In genomic region chr18:79942211-79942610, GRCh38 we compare ENCODE assay signal across 19 cellular contexts. TPM values are rescaled to one million over a fixed set of nuclear protein-coding genes. Genes with fewer than 3 reads are reported as not detected.
A peak's percentile ranks its signal among the peaks of the same experiment; 100 is the strongest.
DNase-seq lines count a peak whose midpoint lies in the region; ATAC-seq and TF ChIP-seq lines count a peak whose summit lies in the region.
"Had no signal": no experiment of that assay in that cellular context is flagged by ENCODE, and none has a peak within 500 bp of the region (broad histone marks: within the 10 kb centered on the region; RNA-seq: fewer than 3 reads in every experiment).

No MANE protein-coding gene starts in this region.

- H3K9me3 Mint-ChIP-seq in activated naive CD8-positive, alpha-beta T cell (ENCODE audit: low read depth) = no peaks in the 10 kb centered on the region
- peaks cover 4% of the 10 kb centered on the region for H3K9me3 Mint-ChIP-seq in activated naive CD8-positive, alpha-beta T cell treated with anti-CD3 and anti-CD28 coated beads for 36 hours
- peaks cover 8 to 34% (median 26%) of the 10 kb centered on the region in 5 experiments for H3K9me3 Mint-ChIP-seq in brain

- H3K9me3 ChIP-seq in lower lobe of right lung (no peaks in the 10 kb centered on the region), tibial nerve (no peaks in the 10 kb centered on the region)

- H3K27me3 ChIP-seq in lower lobe of right lung (ENCODE audit: low read depth) (no peaks in the 10 kb centered on the region), tibial nerve (no peaks in the 10 kb centered on the region)
- H3K27me3 ChIP-seq: BLaER1 had no signal

- no peak for ATAC-seq in lower lobe of right lung
- ATAC-seq: activated naive CD4-positive, alpha-beta T cell treated with anti-CD3 and anti-CD28 coated beads, Interleukin-2, amount 50 U/mL, for 72 hours; stimulated activated naive CD8-positive, alpha-beta T cell treated with anti-CD3 and anti-CD28 coated beads, Interleukin-15, Interleukin-2, amounts not matched to agents 100 U/mL and 50 U/mL, for 24 hours had no signal

- H3K36me3 Mint-ChIP-seq in activated naive CD8-positive, alpha-beta T cell = peaks cover 12% of the 10 kb centered on the region
- peaks cover 32% of the 10 kb centered on the region for H3K36me3 Mint-ChIP-seq in activated naive CD8-positive, alpha-beta T cell treated with anti-CD3 and anti-CD28 coated beads for 36 hours
- H3K36me3 Mint-ChIP-seq in brain = peaks cover 73% of the 10 kb centered on the region

- TF ChIP-seq CTCF in brain (conservative IDR thresholded peaks at IDR 0.05) (no peak), lower lobe of right lung (IDR thresholded peaks at IDR 0.05) (no peak), tibial nerve (IDR thresholded peaks at IDR 0.05) (no peak)

- TF ChIP-seq EP300 in tibial nerve (IDR thresholded peaks at IDR 0.05) = no peak

- no peak for TF ChIP-seq POLR2A in tibial nerve (IDR thresholded peaks at IDR 0.05)

- DNase-seq in activated naive CD8-positive, alpha-beta T cell treated with anti-CD3 and anti-CD28 coated beads for 36 hours = no peak
- DNase-seq in lower lobe of right lung (peak; percentile 14), tibial nerve (ENCODE audit: low spot score in 2 of 2) (no peak), EL (no peak), NCI-H2107 treated with DMSO at 0.1 percent for 48 hours (lab: John Stamatoyannopoulos, UW; ENCODE audit: unreplicated experiment) (no peak), NOMO-1 treated with dmso at 0.1 percent for 144 hours (lab: John Stamatoyannopoulos, UW; ENCODE audit: unreplicated experiment) (no peak)
- DNase-seq: activated CD4-positive, alpha-beta T cell treated with anti-CD3 and anti-CD28 coated beads, Interleukin-2, amount 50 U/mL, for 48 hours; effector CD8-positive, alpha-beta T cell; GOT3; Kasumi-1; naive B cell; NCI-H1105; stimulated activated naive CD8-positive, alpha-beta T cell treated with anti-CD3 and anti-CD28 coated beads, Interleukin-15, Interleukin-2, amounts not matched to agents 100 U/mL and 50 U/mL, for 24 hours had no signal

- no peaks in the 10 kb centered on the region for H3K27me3 Mint-ChIP-seq in activated naive CD8-positive, alpha-beta T cell
- H3K27me3 Mint-ChIP-seq in activated naive CD8-positive, alpha-beta T cell treated with anti-CD3 and anti-CD28 coated beads for 36 hours = no peaks in the 10 kb centered on the region
- no peaks in the 10 kb centered on the region for H3K27me3 Mint-ChIP-seq in brain
- H3K27me3 Mint-ChIP-seq: naive B cell had no signal

- peaks cover 35% of the 10 kb centered on the region for H3K4me1 Mint-ChIP-seq in activated naive CD8-positive, alpha-beta T cell (ENCODE audit: low read depth)
- peaks cover 30% of the 10 kb centered on the region for H3K4me1 Mint-ChIP-seq in activated naive CD8-positive, alpha-beta T cell treated with anti-CD3 and anti-CD28 coated beads for 36 hours
- peaks cover 31% of the 10 kb centered on the region for H3K4me1 Mint-ChIP-seq in brain

- H3K4me3 ChIP-seq in lower lobe of right lung (no peak overlapping the region), tibial nerve (no peak overlapping the region)
- H3K4me3 ChIP-seq: BLaER1 had no signal

- peaks cover 60% of the 10 kb centered on the region for H3K36me3 ChIP-seq in lower lobe of right lung
- peaks cover 0 to 66% (median 2%) of the 10 kb centered on the region in 3 donors for H3K36me3 ChIP-seq in tibial nerve

- WGBS in tibial nerve, 2 donors = 85 to 87% methylated on average over 7 of the region's 7 CpGs

- H3K4me1 ChIP-seq in lower lobe of right lung (peaks cover 29% of the 10 kb centered on the region), tibial nerve (peaks cover 0 to 97% (median 36%) of the 10 kb centered on the region in 4 donors)
- H3K4me1 ChIP-seq: parathyroid adenoma had no signal

- H3K4me3 Mint-ChIP-seq in activated naive CD8-positive, alpha-beta T cell = no peak overlapping the region
- H3K4me3 Mint-ChIP-seq in activated naive CD8-positive, alpha-beta T cell treated with anti-CD3 and anti-CD28 coated beads for 36 hours = no peak overlapping the region
- H3K4me3 Mint-ChIP-seq in brain = peak overlapping the region in 1 of 5 experiments; percentile 1
- H3K4me3 Mint-ChIP-seq: naive B cell had no signal

- intact Hi-C loops in lower lobe of right lung (cut with DNase I) = no loop called here

- H3K27ac ChIP-seq in lower lobe of right lung = no peak overlapping the region
- peak overlapping the region; percentile 43 to 98 (median 76) for H3K27ac ChIP-seq in tibial nerve
- H3K27ac ChIP-seq: BLaER1, parathyroid adenoma had no signal

- H3K27ac Mint-ChIP-seq in activated naive CD8-positive, alpha-beta T cell = peak overlapping the region; percentile 16
- H3K27ac Mint-ChIP-seq in activated naive CD8-positive, alpha-beta T cell treated with anti-CD3 and anti-CD28 coated beads for 36 hours = no peak overlapping the region
- peak overlapping the region in 3 of 5 experiments; percentile 37 to 58 (median 48) for H3K27ac Mint-ChIP-seq in brain

RNA-seq across cellular contexts. Expression of gene SLC66A2, which starts 9.2 kb away (rescaled TPM):
- 10 to 100 TPM; 30.0 to 30.2 TPM for total RNA-seq in activated naive CD8-positive, alpha-beta T cell treated with anti-CD3 and anti-CD28 coated beads for 36 hours
- polyA plus RNA-seq in brain (ENCODE audit: insufficient read depth, low read depth, low replicate concordance) = 45.1 TPM
- total RNA-seq in lower lobe of right lung (54.2 TPM), tibial nerve (100 to 1,000 TPM; 112 to 361 (median 222) TPM)

RNA-seq across cellular contexts. Expression of gene HSBP1L1, which starts 22.2 kb away (rescaled TPM):
- 10 to 100 TPM; 11.2 to 14.5 TPM for total RNA-seq in activated naive CD8-positive, alpha-beta T cell treated with anti-CD3 and anti-CD28 coated beads for 36 hours
- polyA plus RNA-seq in brain (ENCODE audit: insufficient read depth, low read depth, low replicate concordance) = 3.3 TPM
- total RNA-seq in lower lobe of right lung = 46.6 TPM
- 10 to 100 TPM; 18.0 to 35.4 (median 29.7) TPM for total RNA-seq in tibial nerve
- total RNA-seq: HT1080 had no signal

RNA-seq across cellular contexts. Expression of gene TXNL4A, which starts 46.2 kb away (rescaled TPM):
- total RNA-seq in activated naive CD8-positive, alpha-beta T cell treated with anti-CD3 and anti-CD28 coated beads for 36 hours = 100 to 1,000 TPM; 230 to 241 TPM
- polyA plus RNA-seq in brain (ENCODE audit: insufficient read depth, low read depth, low replicate concordance) = 150 TPM
- total RNA-seq in lower lobe of right lung (78.7 TPM), tibial nerve (10 to 100 TPM; 19.0 to 34.9 (median 32.5) TPM)
